ENCODE assay signal across 20 cellular contexts in genomic region chr12:127304751-127305725, GRCh38.
DNase-seq lines count a peak whose midpoint lies in the region; ATAC-seq, FAIRE-seq and TF ChIP-seq lines count a peak whose summit lies in the region.
"Had no signal": no experiment of that assay in that cellular context is flagged by ENCODE, and none has a peak within 500 bp of the region (broad histone marks: within the 10 kb centered on the region; RNA-seq: fewer than 3 reads in every experiment).

No MANE protein-coding gene starts in this region.

- H3K79me2 ChIP-seq in HepG2 (ENCODE audit: insufficient read depth, low read length), result no peaks in the 10 kb centered on the region

- no peaks in the 10 kb centered on the region for H3K4me1 Mint-ChIP-seq in nephron progenitor cell
- H3K4me1 Mint-ChIP-seq in naive thymus-derived CD4-positive, alpha-beta T cell, result no peaks in the 10 kb centered on the region
- H3K4me1 Mint-ChIP-seq: B cell; CD4-positive, CD25-positive, alpha-beta regulatory T cell; CD8-positive, alpha-beta memory T cell had no signal

- WGBS in HepG2 (ENCODE audit: low lambda C conversion rate), result 21% methylated on average over 6 of the region's 8 CpGs
- WGBS in right lobe of liver (ENCODE audit: insufficient coverage, low coverage, low lambda C conversion rate, missing lambda C conversion rate), result 61% methylated on average over 5 of the region's 8 CpGs
- 85% methylated on average over 7 of the region's 8 CpGs for WGBS in esophagus muscularis mucosa

- TF ChIP-seq POLR2A in HepG2 (IDR thresholded peaks at IDR 0.05; ENCODE audit: insufficient read depth in 1 of 2, low read depth in 2 of 2, low read length in 2 of 2) (no peak), right lobe of liver (IDR thresholded peaks at IDR 0.05) (no peak), esophagus muscularis mucosa (IDR thresholded peaks at IDR 0.05; ENCODE audit: low read depth) (no peak), vagina (IDR thresholded peaks at IDR 0.05) (no peak)

- no peaks in the 10 kb centered on the region for H4K20me1 ChIP-seq in HepG2 (ENCODE audit: insufficient read depth, low read length)
- H4K20me1 ChIP-seq: BLaER1 treated with 17β-estradiol and CSF1 and Interleukin-3, amounts not matched to agents 10 nM and 100 nM had no signal

- intact Hi-C loops in HepG2 (cut with micrococcal nuclease; ENCODE audit: unreplicated experiment) (no loop called here), right lobe of liver (cut with DNase I) (loop anchor here in 1 of 2 donors (10.0 kb wide), 1 partner anchor 190 kb away; no protein-coding TSS in a partner anchor), esophagus muscularis mucosa (cut with DNase I) (no loop called here), vagina (cut with DNase I) (no loop called here)
- intact Hi-C loops in naive thymus-derived CD4-positive, alpha-beta T cell (cut with micrococcal nuclease), result no loop called here

- H3K9me3 ChIP-seq in HepG2 (ENCODE audit: low read length) (peaks cover 16% of the 10 kb centered on the region), right lobe of liver (no peaks in the 10 kb centered on the region), esophagus muscularis mucosa (no peaks in the 10 kb centered on the region), vagina (no peaks in the 10 kb centered on the region)
- H3K9me3 ChIP-seq in naive thymus-derived CD4-positive, alpha-beta T cell (ENCODE audit: control insufficient read depth in 2 of 3, low read length in 3 of 3), result no peaks in the 10 kb centered on the region
- H3K9me3 ChIP-seq: BLaER1 treated with 17β-estradiol and CSF1 and Interleukin-3, amounts not matched to agents 10 nM and 100 nM had no signal

- no peak overlapping the region for H3K9ac ChIP-seq in HepG2 (ENCODE audit: insufficient read depth, low read depth, low read length)
- H3K9ac ChIP-seq: BLaER1 treated with 17β-estradiol and CSF1 and Interleukin-3, amounts not matched to agents 10 nM and 100 nM had no signal

- no peaks in the 10 kb centered on the region for H3K36me3 ChIP-seq in HepG2 (replicated peaks in 1 of 2; ENCODE audit: control insufficient read depth in 1 of 2, insufficient read depth in 2 of 2, low read length in 2 of 2)
- no peaks in the 10 kb centered on the region for H3K36me3 ChIP-seq in right lobe of liver
- no peaks in the 10 kb centered on the region for H3K36me3 ChIP-seq in esophagus muscularis mucosa
- H3K36me3 ChIP-seq in vagina, result no peaks in the 10 kb centered on the region
- H3K36me3 ChIP-seq in naive thymus-derived CD4-positive, alpha-beta T cell (ENCODE audit: control insufficient read depth in 2 of 3, insufficient read depth in 3 of 3, low read length in 3 of 3), result no peaks in the 10 kb centered on the region
- H3K36me3 ChIP-seq: BLaER1 treated with 17β-estradiol and CSF1 and Interleukin-3, amounts not matched to agents 10 nM and 100 nM had no signal

- H3K27me3 Mint-ChIP-seq in nephron progenitor cell (ENCODE audit: low read depth, poor library complexity), result peaks cover 15% of the 10 kb centered on the region
- H3K27me3 Mint-ChIP-seq in naive thymus-derived CD4-positive, alpha-beta T cell, result peaks cover 0 to 44% (median 20%) of the 10 kb centered on the region in 5 donors
- H3K27me3 Mint-ChIP-seq: B cell; CD4-positive, CD25-positive, alpha-beta regulatory T cell had no signal

- TF ChIP-seq EP300 in HepG2 (IDR thresholded peaks at IDR 0.05; ENCODE audit: low read depth in 2 of 2, low read length in 2 of 2) (no peak), HepG2 (CRISPR knock-in tag; IDR thresholded peaks at IDR 0.05; ENCODE audit: borderline replicate concordance) (no peak), esophagus muscularis mucosa (IDR thresholded peaks at IDR 0.05) (no peak)

- H3K4me1 ChIP-seq in HepG2 (ENCODE audit: insufficient read depth, low read length) (no peaks in the 10 kb centered on the region), right lobe of liver (no peaks in the 10 kb centered on the region), esophagus muscularis mucosa (no peaks in the 10 kb centered on the region), vagina (no peaks in the 10 kb centered on the region)
- H3K4me1 ChIP-seq in naive thymus-derived CD4-positive, alpha-beta T cell (ENCODE audit: control insufficient read depth in 2 of 2, insufficient read depth in 2 of 2, low read length in 2 of 2), result no peaks in the 10 kb centered on the region
- H3K4me1 ChIP-seq: BLaER1 treated with 17β-estradiol and CSF1 and Interleukin-3, amounts not matched to agents 10 nM and 100 nM had no signal

- H3K36me3 Mint-ChIP-seq in nephron progenitor cell (ENCODE audit: low read depth), result no peaks in the 10 kb centered on the region
- peaks cover 0 to 3% (median 0%) of the 10 kb centered on the region in 5 donors for H3K36me3 Mint-ChIP-seq in naive thymus-derived CD4-positive, alpha-beta T cell
- H3K36me3 Mint-ChIP-seq: CD4-positive, CD25-positive, alpha-beta regulatory T cell; CD8-positive, alpha-beta memory T cell had no signal

- H3K4me3 ChIP-seq in HepG2 (replicated peaks in 1 of 3; ENCODE audit: insufficient read depth in 1 of 3, low read depth in 2 of 3, low read length in 3 of 3), result no peak overlapping the region
- no peak overlapping the region for H3K4me3 ChIP-seq in right lobe of liver
- no peak overlapping the region for H3K4me3 ChIP-seq in esophagus muscularis mucosa
- H3K4me3 ChIP-seq in vagina, result no peak overlapping the region
- no peak overlapping the region for H3K4me3 ChIP-seq in naive thymus-derived CD4-positive, alpha-beta T cell (ENCODE audit: low read length)
- H3K4me3 ChIP-seq: BLaER1 treated with 17β-estradiol and CSF1 and Interleukin-3, amounts not matched to agents 10 nM and 100 nM; GM12878 had no signal

- POLR2A ChIA-PET in HepG2 (lab: Yijun Ruan, JAX), result no interaction called here
- POLR2A ChIA-PET in naive thymus-derived CD4-positive, alpha-beta T cell (lab: Charles Lee), result no interaction called here

- ATAC-seq in HepG2 (no peak), right lobe of liver (no peak)
- ATAC-seq in naive thymus-derived CD4-positive, alpha-beta T cell, result no peak
- ATAC-seq: GM12878 had no signal

- in situ Hi-C loops in HepG2 (cut with HindIII; ENCODE audit: extremely low pct_ligation_motif_present, low pct_unique_long_range_greater_than_20kb), result no loop called here

- BruUV-seq in HepG2 (replicated peaks; lab: Mats Ljungman, UMichigan), result no TSS peak

- H3K4me2 ChIP-seq in HepG2 (ENCODE audit: low read depth, low read length), result no peak overlapping the region
- H3K4me2 ChIP-seq: BLaER1 treated with 17β-estradiol and CSF1 and Interleukin-3, amounts not matched to agents 10 nM and 100 nM had no signal

- H3K9me3 Mint-ChIP-seq in nephron progenitor cell, result peaks cover 9% of the 10 kb centered on the region
- peaks cover 0 to 7% (median 0%) of the 10 kb centered on the region in 11 donors for H3K9me3 Mint-ChIP-seq in naive thymus-derived CD4-positive, alpha-beta T cell

- TF ChIP-seq RAD21 in HepG2 (CRISPR knock-in tag; IDR thresholded peaks at IDR 0.05), result no peak

- no peak overlapping the region for H3K27ac ChIP-seq in HepG2 (ENCODE audit: extremely low read length, insufficient read depth, low read length)
- no peak overlapping the region for H3K27ac ChIP-seq in right lobe of liver
- H3K27ac ChIP-seq in esophagus muscularis mucosa (replicated peaks in 1 of 4), result no peak overlapping the region
- H3K27ac ChIP-seq in vagina, result no peak overlapping the region
- H3K27ac ChIP-seq in naive thymus-derived CD4-positive, alpha-beta T cell (ENCODE audit: low read depth, low read length), result no peak overlapping the region
- H3K27ac ChIP-seq: BLaER1 treated with 17β-estradiol and CSF1 and Interleukin-3, amounts not matched to agents 10 nM and 100 nM had no signal

- TF ChIP-seq CTCF in HepG2 (CRISPR knock-in tag; IDR thresholded peaks at IDR 0.05) (no peak), right lobe of liver (IDR thresholded peaks at IDR 0.05) (no peak), esophagus muscularis mucosa (IDR thresholded peaks at IDR 0.05) (no peak), nephron progenitor cell (IDR thresholded peaks at IDR 0.05) (no peak), vagina (IDR thresholded peaks at IDR 0.05) (no peak)

- CTCF ChIA-PET in HepG2 (lab: Yijun Ruan, JAX; ENCODE audit: low intra/inter-chr PET ratio, low total read pairs), result no interaction called here
- CTCF ChIA-PET in naive thymus-derived CD4-positive, alpha-beta T cell (lab: Charles Lee), result no interaction called here

- no peak for FAIRE-seq in HepG2 (lab: Jason Lieb, UNC)
- FAIRE-seq: GM12878 had no signal

- DNase-seq in HepG2 (ENCODE audit: low spot score) (no peak), right lobe of liver (no peak), esophagus muscularis mucosa (ENCODE audit: extremely low spot score) (peak; percentile 82), nephron progenitor cell (no peak), vagina (ENCODE audit: extremely low spot score in 2 of 2) (peak; percentile 65 to 84), iPS-NIHi11 (ENCODE audit: low spot score) (no peak), NCI-H1694 treated with DMSO at 0.1 percent for 48 hours (lab: John Stamatoyannopoulos, UW) (no peak)
- no peak for DNase-seq in naive thymus-derived CD4-positive, alpha-beta T cell
- DNase-seq: CD4-positive, CD25-positive, alpha-beta regulatory T cell; CD8-positive, alpha-beta memory T cell; COR-L47; DMS 273 treated with DMSO at 0.1 percent for 48 hours; DMS53; DND-41; EL; GOT3; H7 had no signal

- H2AFZ ChIP-seq in HepG2 (ENCODE audit: low read length), result no peak overlapping the region

- peak overlapping the region; percentile 18 for H3K27ac Mint-ChIP-seq in nephron progenitor cell
- no peak overlapping the region for H3K27ac Mint-ChIP-seq in naive thymus-derived CD4-positive, alpha-beta T cell
- H3K27ac Mint-ChIP-seq: B cell had no signal

- no peak overlapping the region for H3K4me3 Mint-ChIP-seq in nephron progenitor cell
- H3K4me3 Mint-ChIP-seq in naive thymus-derived CD4-positive, alpha-beta T cell, result no peak overlapping the region
- H3K4me3 Mint-ChIP-seq: B cell; CD4-positive, CD25-positive, alpha-beta regulatory T cell; CD8-positive, alpha-beta memory T cell had no signal

- no peaks in the 10 kb centered on the region for H3K27me3 ChIP-seq in HepG2 (ENCODE audit: control insufficient read depth in 1 of 2, insufficient read depth in 2 of 2, low read length in 2 of 2)
- H3K27me3 ChIP-seq in right lobe of liver, result no peaks in the 10 kb centered on the region
- peaks cover 0 to 5% (median 0%) of the 10 kb centered on the region in 4 donors for H3K27me3 ChIP-seq in esophagus muscularis mucosa
- no peaks in the 10 kb centered on the region for H3K27me3 ChIP-seq in vagina
- H3K27me3 ChIP-seq in naive thymus-derived CD4-positive, alpha-beta T cell (ENCODE audit: control insufficient read depth in 2 of 2, insufficient read depth in 2 of 2, low read length in 2 of 2), result no peaks in the 10 kb centered on the region
- H3K27me3 ChIP-seq: BLaER1 treated with 17β-estradiol and CSF1 and Interleukin-3, amounts not matched to agents 10 nM and 100 nM had no signal

TF ChIP-seq in HepG2, 621 proteins besides CTCF, POLR2A, EP300 and RAD21 (continues in another document):
- TF ChIP-seq ZSCAN31 (CRISPR knock-in tag; IDR thresholded peaks at IDR 0.05; ENCODE audit: low read depth), result no peak
- TF ChIP-seq HES4 (CRISPR knock-in tag; IDR thresholded peaks at IDR 0.05; ENCODE audit: borderline replicate concordance), result no peak
- TF ChIP-seq ZNF546 (CRISPR knock-in tag; conservative IDR thresholded peaks at IDR 0.05), result no peak

Comparison
In these comparisons a context has a peak if more than half of its experiments do, and no peak if none do; other contexts are left out.
1. DNase-seq: peak in esophagus muscularis mucosa (single experiment) and vagina (2 of 2); none in HepG2 (single experiment), right lobe of liver (0 of 3), nephron progenitor cell (single experiment), iPS-NIHi11 (single experiment), NCI-H1694 treated with DMSO at 0.1 percent for 48 hours (single experiment) and naive thymus-derived CD4-positive, alpha-beta T cell (0 of 9).